In the genomic region with DNA sequence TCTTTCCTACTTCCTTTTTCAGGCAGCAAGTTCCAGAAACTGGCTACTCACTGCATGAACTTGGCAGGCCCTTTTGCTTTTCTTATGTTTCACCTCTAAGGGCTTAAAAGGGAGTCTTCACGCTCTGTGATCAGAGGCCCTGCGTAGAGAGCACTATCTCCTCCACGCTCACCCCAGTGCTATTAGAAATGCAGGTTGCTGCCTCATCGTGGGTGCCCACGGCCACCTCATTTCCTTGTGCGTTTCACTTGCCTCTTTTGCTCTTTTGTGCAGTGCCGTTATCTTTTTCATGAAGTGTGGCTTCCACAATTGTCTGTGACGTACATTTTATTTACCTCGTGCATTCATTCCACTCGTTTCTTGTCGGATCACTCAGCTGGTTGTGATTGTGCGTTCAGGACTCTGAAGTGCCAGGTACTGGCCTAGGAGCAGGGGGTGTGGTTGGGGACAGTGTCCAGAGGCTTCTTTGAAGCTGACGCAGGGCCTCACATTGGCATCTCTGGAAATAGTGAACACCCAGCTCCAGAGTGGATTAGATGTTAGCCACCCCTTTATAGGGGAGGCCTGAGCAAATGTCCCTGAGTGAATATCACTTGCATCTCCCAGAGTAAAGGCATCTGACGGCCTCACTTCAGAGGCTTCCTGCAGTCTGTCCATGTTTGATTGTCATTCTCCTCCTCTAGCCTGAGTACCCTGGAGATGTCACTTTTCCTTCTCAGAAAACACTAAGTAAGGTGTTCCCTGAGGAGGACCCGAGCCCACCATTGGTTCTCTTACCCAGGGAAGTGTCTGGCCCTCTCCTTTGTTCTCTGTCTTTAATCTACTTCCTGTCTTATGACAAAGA, we compare ENCODE assay signal across 9 cellular contexts. TPM values are rescaled to one million over a fixed set of nuclear protein-coding genes. Genes with fewer than 3 reads are reported as not detected.
DNase-seq lines count a peak whose midpoint lies in the region; ATAC-seq and TF ChIP-seq lines count a peak whose summit lies in the region.
"Had no signal": no experiment of that assay in that cellular context is flagged by ENCODE, and none has a peak within 500 bp of the region (broad histone marks: within the 10 kb centered on the region; RNA-seq: fewer than 3 reads in every experiment).

No MANE protein-coding gene starts in this region.

- peak in 1 of 2 donors; percentile 40 for ATAC-seq in lower lobe of right lung
- no peak for ATAC-seq in HG02870 (IDR thresholded peaks at IDR 0.05; ENCODE audit: unreplicated experiment)
- no peak for ATAC-seq in GM21619 (IDR thresholded peaks at IDR 0.05; ENCODE audit: unreplicated experiment)

- H3K27me3 ChIP-seq in cardiac muscle cell, result no peaks in the 10 kb centered on the region
- no peaks in the 10 kb centered on the region for H3K27me3 ChIP-seq in lower lobe of right lung (ENCODE audit: low read depth)
- H3K27me3 ChIP-seq in thymus (ENCODE audit: control insufficient read depth, insufficient read depth), result no peaks in the 10 kb centered on the region
- H3K27me3 ChIP-seq: MG63 had no signal

- H3K4me3 ChIP-seq in cardiac muscle cell (no peak overlapping the region), lower lobe of right lung (no peak overlapping the region), thymus (ENCODE audit: low read length) (no peak overlapping the region)
- H3K4me3 ChIP-seq: MG63 had no signal

- WGBS in thymus, result 71% methylated on average over 15 of the region's 15 CpGs

- TF ChIP-seq CTCF in cardiac muscle cell (IDR thresholded peaks at IDR 0.05; ENCODE audit: low read depth, low read length), result no peak
- TF ChIP-seq CTCF in lower lobe of right lung (IDR thresholded peaks at IDR 0.05), result no peak

- H3K9me3 ChIP-seq in cardiac muscle cell (ENCODE audit: low read depth) (no peaks in the 10 kb centered on the region), lower lobe of right lung (no peaks in the 10 kb centered on the region), thymus (ENCODE audit: control insufficient read depth) (no peaks in the 10 kb centered on the region)
- H3K9me3 ChIP-seq: MG63 had no signal

- H3K27ac ChIP-seq in cardiac muscle cell (peak overlapping the region; percentile 55), lower lobe of right lung (peak overlapping the region; percentile 33), thymus (ENCODE audit: low read depth) (peak overlapping the region; percentile 76)

- DNase-seq in cardiac muscle cell (ENCODE audit: low read depth in 1 of 2, low spot score in 1 of 2) (no peak), cardiac septum (ENCODE audit: low spot score) (no peak), lower lobe of right lung (no peak), SW480 (ENCODE audit: low spot score) (no peak)
- peak; percentile 50 for DNase-seq in activated naive CD4-positive, alpha-beta T cell treated with Interleukin-2 at 50 U/mL for 16 hours
- DNase-seq: MG63 had no signal

- H3K36me3 ChIP-seq in cardiac muscle cell, result no peaks in the 10 kb centered on the region
- H3K36me3 ChIP-seq in lower lobe of right lung, result peaks cover 34% of the 10 kb centered on the region
- peaks cover 11% of the 10 kb centered on the region for H3K36me3 ChIP-seq in thymus (ENCODE audit: control insufficient read depth, insufficient read depth)

- H3K4me1 ChIP-seq in cardiac muscle cell (ENCODE audit: low read depth) (peaks cover 37% of the 10 kb centered on the region), lower lobe of right lung (peaks cover 43% of the 10 kb centered on the region), thymus (ENCODE audit: control insufficient read depth, insufficient read depth, low read length) (peaks cover 10% of the 10 kb centered on the region)

- intact Hi-C loops in cardiac septum (cut with DNase I), result no loop called here
- intact Hi-C loops in lower lobe of right lung (cut with DNase I), result no loop called here

RNA-seq across cellular contexts. Expression of gene STX16, which starts 10.4 kb away (rescaled TPM):
- 29.9 and 58.1 TPM in 2 replicates for total RNA-seq in cardiac muscle cell
- polyA plus RNA-seq in cardiac muscle cell, result 55.5 and 87.7 TPM in 2 replicates
- total RNA-seq in cardiac septum, result 33.1 TPM
- total RNA-seq in lower lobe of right lung, result 67.8 TPM
- polyA plus RNA-seq in thymus, result 97.9 TPM

RNA-seq across cellular contexts. Expression of gene NPEPL1, which starts 31.1 kb away (rescaled TPM):
- total RNA-seq in cardiac muscle cell, result 26.7 and 59.0 TPM in 2 replicates
- polyA plus RNA-seq in cardiac muscle cell, result 58.4 and 81.2 TPM in 2 replicates
- 31.5 TPM for total RNA-seq in cardiac septum
- total RNA-seq in lower lobe of right lung, result 40.6 TPM
- polyA plus RNA-seq in thymus, result 52.3 TPM
